ENCODE assay signal across 24 cellular contexts in genomic region chr15:37131639-37132038, GRCh38. TPM values are rescaled to one million over a fixed set of nuclear protein-coding genes. Genes with fewer than 3 reads are reported as not detected.
DNase-seq lines count a peak whose midpoint lies in the region; ATAC-seq, FAIRE-seq and TF ChIP-seq lines count a peak whose summit lies in the region.
"Had no signal": no experiment of that assay in that cellular context is flagged by ENCODE, and none has a peak within 500 bp of the region (broad histone marks: within the 10 kb centered on the region; RNA-seq: fewer than 3 reads in every experiment).

No MANE protein-coding gene starts in this region.

- TF ChIP-seq CTCF in A549 (IDR thresholded peaks at IDR 0.05) (no peak), WERI-Rb-1 (IDR thresholded peaks at IDR 0.05; ENCODE audit: low read depth, low read length) (no peak), mesothelial cell of epicardium (IDR thresholded peaks at IDR 0.05; ENCODE audit: unreplicated experiment) (no peak)

- no peaks in the 10 kb centered on the region for H3K4me1 ChIP-seq in A549
- H3K4me1 ChIP-seq: gastrocnemius medialis, tibial nerve had no signal

- no peaks in the 10 kb centered on the region for H3K27me3 Mint-ChIP-seq in mesothelial cell of epicardium (ENCODE audit: low read depth)
- H3K27me3 Mint-ChIP-seq: brain had no signal

- H3K36me3 Mint-ChIP-seq in mesothelial cell of epicardium: no peaks in the 10 kb centered on the region
- H3K36me3 Mint-ChIP-seq: activated naive CD4-positive, alpha-beta T cell treated with anti-CD3 and anti-CD28 coated beads, Interleukin-2, amount 10 ng/mL, durations not matched to agents 7 days and 5 days; brain had no signal

- CTCF ChIA-PET in A549 (lab: Yijun Ruan, JAX): interaction anchor here (1.0 to 1.3 kb wide), 2 partner anchors 248 to 631 kb away, joined by 3 to 4 read pairs; no protein-coding TSS in a partner anchor

- no peaks in the 10 kb centered on the region for H3K27me3 ChIP-seq in WERI-Rb-1 (ENCODE audit: insufficient read depth, low read depth, severe bottlenecking)

- no peaks in the 10 kb centered on the region for H3K9me3 ChIP-seq in A549
- H3K9me3 ChIP-seq in WERI-Rb-1 (ENCODE audit: severe bottlenecking): no peaks in the 10 kb centered on the region
- H3K9me3 ChIP-seq: gastrocnemius medialis, tibial nerve had no signal

- no peak overlapping the region for H3K4me3 ChIP-seq in A549
- H3K4me3 ChIP-seq in WERI-Rb-1 (ENCODE audit: low read depth, low read length): peak overlapping the region; percentile 3; the same call in 1 of the 2 replicates
- H3K4me3 ChIP-seq: gastrocnemius medialis, lung, tibial nerve had no signal

- DNase-seq in A549 (ENCODE audit: low read depth in 1 of 2, low spot score in 1 of 2): peak in 1 of 2 experiments; percentile 5
- peak; percentile 10 for DNase-seq in H4 (ENCODE audit: low spot score)
- no peak for DNase-seq in WERI-Rb-1
- no peak for DNase-seq in mesothelial cell of epicardium (ENCODE audit: low spot score in 2 of 2, unreplicated experiment in 2 of 2)
- DNase-seq in HK-2 (ENCODE audit: unreplicated experiment): no peak
- no peak for DNase-seq in Ammon's horn (ENCODE audit: low spot score)
- no peak for DNase-seq in erythroblast (lab: John Stamatoyannopoulos, UW)
- DNase-seq: activated CD4-positive, alpha-beta T cell treated with anti-CD3 and anti-CD28 coated beads, Interleukin-2, amount 50 U/mL, for 48 hours; activated naive CD4-positive, alpha-beta T cell treated with anti-CD3 and anti-CD28 coated beads, Interleukin-2, amount 10 ng/mL, durations not matched to agents 7 days and 5 days; activated T-cell treated with anti-CD3 and anti-CD28 coated beads, Interleukin-2, amount 50 U/mL, for 72 hours; amniotic stem cell; DMS153; gastrocnemius medialis; NCI-H146; NCI-H748 treated with DMSO at 0.1 percent for 48 hours; posterior cingulate gyrus; RPMI8226; stimulated activated CD4-positive, alpha-beta T cell treated with anti-CD3 and anti-CD28 coated beads, Interleukin-4, amount 100 ng/mL, for 24 hours had no signal

- H3K27ac Mint-ChIP-seq in mesothelial cell of epicardium: peak overlapping the region; percentile 95
- H3K27ac Mint-ChIP-seq: activated naive CD4-positive, alpha-beta T cell treated with anti-CD3 and anti-CD28 coated beads, Interleukin-2, amount 10 ng/mL, durations not matched to agents 7 days and 5 days; activated T-cell treated with anti-CD3 and anti-CD28 coated beads, Interleukin-2, amount 50 U/mL, for 72 hours had no signal

- POLR2A ChIA-PET in A549 (lab: Yijun Ruan, JAX): no interaction called here

- no peak overlapping the region for H3K4me3 Mint-ChIP-seq in mesothelial cell of epicardium
- H3K4me3 Mint-ChIP-seq: activated naive CD4-positive, alpha-beta T cell treated with anti-CD3 and anti-CD28 coated beads, Interleukin-2, amount 10 ng/mL, durations not matched to agents 7 days and 5 days; activated T-cell treated with anti-CD3 and anti-CD28 coated beads, Interleukin-2, amount 50 U/mL, for 72 hours had no signal

- no peaks in the 10 kb centered on the region for H3K9me3 Mint-ChIP-seq in mesothelial cell of epicardium
- H3K9me3 Mint-ChIP-seq: activated naive CD4-positive, alpha-beta T cell treated with anti-CD3 and anti-CD28 coated beads, Interleukin-2, amount 10 ng/mL, durations not matched to agents 7 days and 5 days; activated T-cell treated with anti-CD3 and anti-CD28 coated beads, Interleukin-2, amount 50 U/mL, for 72 hours; brain had no signal

- no peak for TF ChIP-seq EP300 in A549 (IDR thresholded peaks at IDR 0.05)

- H3K4me1 Mint-ChIP-seq in mesothelial cell of epicardium: peaks cover 67% of the 10 kb centered on the region
- H3K4me1 Mint-ChIP-seq: activated naive CD4-positive, alpha-beta T cell treated with anti-CD3 and anti-CD28 coated beads, Interleukin-2, amount 10 ng/mL, durations not matched to agents 7 days and 5 days had no signal

- H3K27ac ChIP-seq in A549 (no peak overlapping the region), WERI-Rb-1 (no peak overlapping the region; the same call in 1 of the 2 replicates)
- H3K27ac ChIP-seq: gastrocnemius medialis, tibial nerve had no signal

- TF ChIP-seq RAD21 in A549 (conservative IDR thresholded peaks at IDR 0.05 in 1 of 2, IDR thresholded peaks at IDR 0.05 in 1 of 2): no peak

- TF ChIP-seq POLR2A in A549 (IDR thresholded peaks at IDR 0.05; ENCODE audit: low read length): no peak
- TF ChIP-seq POLR2A in erythroblast (IDR thresholded peaks at IDR 0.05; ENCODE audit: low read length): no peak

- no peak for FAIRE-seq in A549 (lab: Jason Lieb, UNC)

- H3K4me2 ChIP-seq in A549: peak overlapping the region; percentile 42

- H3K36me3 ChIP-seq in WERI-Rb-1: no peaks in the 10 kb centered on the region
- H3K36me3 ChIP-seq: gastrocnemius medialis, tibial nerve had no signal

- peak in 1 of 2 experiments; percentile 55; a peak in 1 of 6 replicates for ATAC-seq in A549
- ATAC-seq in GM21360 (IDR thresholded peaks at IDR 0.05; ENCODE audit: unreplicated experiment): no peak
- ATAC-seq: activated CD4-positive, CD25-positive, alpha-beta regulatory T cell treated with anti-CD3 and anti-CD28 coated beads, Interleukin-2, amount 50 U/mL, for 24 hours; activated T-cell treated with anti-CD3 and anti-CD28 coated beads, Interleukin-2, amount 50 U/mL, for 72 hours; gastrocnemius medialis had no signal

- 0% methylated on average over 2 of the region's 2 CpGs for WGBS in A549 (ENCODE audit: missing lambda C conversion rate)

TF ChIP-seq in A549, 52 proteins besides CTCF, POLR2A, EP300 and RAD21:
- TF ChIP-seq MAFK (IDR thresholded peaks at IDR 0.05; ENCODE audit: partially characterized antibody) (no peak), RARB (CRISPR knock-in tag; IDR thresholded peaks at IDR 0.05) (no peak), SREBF2 (IDR thresholded peaks at IDR 0.05) (no peak), HEYL (CRISPR knock-in tag; IDR thresholded peaks at IDR 0.05) (no peak), MAX (IDR thresholded peaks at IDR 0.05) (no peak), ZC3H11A (IDR thresholded peaks at IDR 0.05) (no peak), ZFP36 (IDR thresholded peaks at IDR 0.05; ENCODE audit: borderline replicate concordance, partially characterized antibody) (no peak), ZNF302 (CRISPR knock-in tag; IDR thresholded peaks at IDR 0.05) (no peak), ZSCAN20 (CRISPR knock-in tag; IDR thresholded peaks at IDR 0.05) (no peak), HOXB13 (CRISPR knock-in tag; IDR thresholded peaks at IDR 0.05; ENCODE audit: low read depth) (no peak), HOXB5 (CRISPR knock-in tag; IDR thresholded peaks at IDR 0.05) (no peak)

RNA-seq across cellular contexts. Expression of gene MEIS2, which starts 31.3 kb away (rescaled TPM):
- polyA plus RNA-seq in A549 (2011; rRNA removed) (11.1 and 12.1 TPM in 2 replicates), A549 (2017; fragmentation: RNase III; extraction: RNeasy Plus Mini Kit Qiagen cat#74134 plus additional on column Dnase treatment) (7.3 to 9.0 TPM (median 8.0 TPM) in 3 replicates)
- 10.7 and 11.7 TPM in 2 replicates for polyA plus RNA-seq in A549 (2012; cell fraction: cytosol; rRNA removed)
- polyA plus RNA-seq in A549 (2012; cell fraction: nucleus; rRNA removed): 15.8 and 16.5 TPM in 2 replicates
- polyA minus RNA-seq in A549 (2011; rRNA and poly(A)+ RNA removed): 16.9 and 20.8 TPM in 2 replicates
- 13.0 and 28.0 TPM in 2 replicates for total RNA-seq in H4 (2014; rRNA removed; shearing (Covaris generic))
- 377 to 397 TPM (median 379 TPM) in 3 replicates for total RNA-seq in mesothelial cell of epicardium
- total RNA-seq: T-helper 1 cell treated with Interleukin-12 subunit alpha and Interleukin-12 subunit beta and Interleukin-4 antibody, amounts not matched to agents 30 ng/mL and 1 ng/mL, for 36 hours had no signal

Comparison
In these comparisons a context has a peak if more than half of its experiments do, and no peak if none do; other contexts are left out.
1. RNA of gene MEIS2, which starts 31.3 kb away (total RNA-seq): 377 to 397 TPM in mesothelial cell of epicardium; 13.0 to 28.0 TPM in H4; every median in the first group is over 10 times any median in the second.